11 cellular contexts compared by ENCODE assay signal in genomic region chr14:23984891-23985607, GRCh38. TPM values are rescaled to one million over a fixed set of nuclear protein-coding genes. Genes with fewer than 3 reads are reported as not detected.
DNase-seq lines count a peak whose midpoint lies in the region; ATAC-seq, FAIRE-seq and TF ChIP-seq lines count a peak whose summit lies in the region.
"Had no signal": no experiment of that assay in that cellular context is flagged by ENCODE, and none has a peak within 500 bp of the region (broad histone marks: within the 10 kb centered on the region; RNA-seq: fewer than 3 reads in every experiment).

No MANE protein-coding gene starts in this region.

- no peaks in the 10 kb centered on the region for H3K79me2 ChIP-seq in keratinocyte (ENCODE audit: control insufficient read depth, insufficient read depth, low read length)

- H3K4me2 ChIP-seq in keratinocyte (ENCODE audit: control insufficient read depth, extremely low read depth, insufficient read depth, low read depth, low read length) = no peak overlapping the region

- H2AFZ ChIP-seq in keratinocyte (ENCODE audit: control insufficient read depth, low read length) = no peak overlapping the region

- TF ChIP-seq CTCF in AG09309 (IDR thresholded peaks at IDR 0.05; ENCODE audit: control insufficient read depth, insufficient read depth, low read depth, low read length, missing control alignments) = no peak
- peak; percentile 13 for TF ChIP-seq CTCF in bronchial epithelial cell (IDR thresholded peaks at IDR 0.05; ENCODE audit: insufficient read depth, low read length, severe bottlenecking)
- TF ChIP-seq CTCF in keratinocyte (optimal IDR thresholded peaks at IDR 0.05 in 1 of 3, IDR thresholded peaks at IDR 0.05 in 1 of 3, conservative IDR thresholded peaks at IDR 0.05 in 1 of 3; ENCODE audit: extremely low read depth in 1 of 3, insufficient read depth in 2 of 3, low read length in 3 of 3) = no peak
- TF ChIP-seq CTCF in CD14-positive monocyte (IDR thresholded peaks at IDR 0.05) = no peak

- no peaks in the 10 kb centered on the region for H3K9me3 ChIP-seq in keratinocyte (ENCODE audit: control insufficient read depth, low read depth, low read length)
- H3K9me3 ChIP-seq: thoracic aorta had no signal

- H4K20me1 ChIP-seq in keratinocyte (ENCODE audit: control insufficient read depth, extremely low read depth, insufficient read depth, low read length) = no peaks in the 10 kb centered on the region

- no peak overlapping the region for H3K27ac Mint-ChIP-seq in CD14-positive monocyte

- peaks cover 53% of the 10 kb centered on the region for H3K4me1 Mint-ChIP-seq in CD14-positive monocyte

- peaks cover 0 to 3% (median 2%) of the 10 kb centered on the region in 3 donors for H3K27me3 Mint-ChIP-seq in CD14-positive monocyte (ENCODE audit: low read depth in 3 of 3)

- no peak overlapping the region for H3K4me3 Mint-ChIP-seq in CD14-positive monocyte
- H3K4me3 Mint-ChIP-seq: activated T-cell treated with anti-CD3 and anti-CD28 coated beads, Interleukin-2, amount 50 U/mL, for 4 hours had no signal

- H3K27ac ChIP-seq in keratinocyte (ENCODE audit: control insufficient read depth, insufficient read depth, low read length) = no peak overlapping the region
- H3K27ac ChIP-seq: thoracic aorta had no signal

- H3K27me3 ChIP-seq in bronchial epithelial cell (ENCODE audit: control insufficient read depth, insufficient read depth, low read length) = no peaks in the 10 kb centered on the region
- no peaks in the 10 kb centered on the region for H3K27me3 ChIP-seq in keratinocyte (ENCODE audit: control insufficient read depth, extremely low read depth, insufficient read depth, low read length)

- peaks cover 35% of the 10 kb centered on the region for H3K4me1 ChIP-seq in keratinocyte (ENCODE audit: control insufficient read depth, extremely low read depth, insufficient read depth, low read length)

- no peak for TF ChIP-seq POLR2A in GM18505 (IDR thresholded peaks at IDR 0.05; ENCODE audit: borderline replicate concordance, extremely low read depth, insufficient read depth, insufficient read length)

- DNase-seq in AG09309 (ENCODE audit: low read depth) = peak; percentile 94
- DNase-seq in HT1080 (ENCODE audit: low read depth) = peak; percentile 63
- DNase-seq in bronchial epithelial cell (ENCODE audit: low read depth) = peak; percentile 87
- DNase-seq in keratinocyte (ENCODE audit: low read depth, low spot score) = peak; percentile 44
- no peak for DNase-seq in stimulated activated CD4-positive, alpha-beta T cell treated with anti-CD3 and anti-CD28 coated beads, Interleukin-1b, Interleukin-23, amount 100 ng/mL, for 48 hours
- no peak for DNase-seq in NOMO-1 (lab: John Stamatoyannopoulos, UW; ENCODE audit: unreplicated experiment in 2 of 2)
- no peak for DNase-seq in CD14-positive monocyte (ENCODE audit: low spot score)
- DNase-seq: activated T-cell treated with anti-CD3 and anti-CD28 coated beads, Interleukin-2, amount 50 U/mL, for 4 hours; occipital lobe had no signal

- dilution Hi-C loops in keratinocyte (cut with MboI; ENCODE audit: extremely low pct_ligation_motif_present, low sequenced_read_pairs) = no loop called here

- no peak overlapping the region for H3K9ac ChIP-seq in keratinocyte (ENCODE audit: control insufficient read depth, extremely low read depth, insufficient read depth, low read length)

- no peaks in the 10 kb centered on the region for H3K9me1 ChIP-seq in keratinocyte (ENCODE audit: control insufficient read depth, extremely low read depth, insufficient read depth, low read length)

- no peak for FAIRE-seq in bronchial epithelial cell (lab: Jason Lieb, UNC)
- no peak for FAIRE-seq in keratinocyte (lab: Jason Lieb, UNC)

- ATAC-seq in GM18505 (IDR thresholded peaks at IDR 0.05; ENCODE audit: unreplicated experiment) = no peak
- ATAC-seq: activated T-cell treated with anti-CD3 and anti-CD28 coated beads, Interleukin-2, amount 50 U/mL, for 4 hours had no signal

- H3K4me3 ChIP-seq in AG09309 (ENCODE audit: control insufficient read depth, low read depth, low read length) (no peak overlapping the region), bronchial epithelial cell (ENCODE audit: low read depth, low read length) (no peak overlapping the region), keratinocyte (ENCODE audit: control insufficient read depth in 2 of 3, extremely low read depth in 1 of 3, insufficient read depth in 2 of 3, low read depth in 1 of 3, low read length in 3 of 3) (no peak overlapping the region)
- H3K4me3 ChIP-seq: thoracic aorta had no signal

- intact Hi-C loops in CD14-positive monocyte (cut with micrococcal nuclease) = loop anchor here in 1 of 2 donors (5.0 to 10.0 kb wide), 2 partner anchors 47 to 120 kb away; no protein-coding TSS in a partner anchor

- H3K36me3 ChIP-seq in bronchial epithelial cell (ENCODE audit: control insufficient read depth, insufficient read depth, low read length) (no peaks in the 10 kb centered on the region), keratinocyte (ENCODE audit: control insufficient read depth in 2 of 2, extremely low read depth in 1 of 2, insufficient read depth in 2 of 2, low read length in 2 of 2) (no peaks in the 10 kb centered on the region)
- H3K36me3 ChIP-seq: thoracic aorta had no signal

- peaks cover 5 to 8% of the 10 kb centered on the region in 2 donors for H3K36me3 Mint-ChIP-seq in CD14-positive monocyte

- no peaks in the 10 kb centered on the region for H3K9me3 Mint-ChIP-seq in CD14-positive monocyte
- H3K9me3 Mint-ChIP-seq: activated T-cell treated with anti-CD3 and anti-CD28 coated beads, Interleukin-2, amount 50 U/mL, for 4 hours had no signal

RNA-seq across cellular contexts. Expression of gene DHRS4L2, which starts 3.7 kb away (rescaled TPM):
- 24.6 and 31.5 TPM in 2 replicates for total RNA-seq in HT1080 (2014; rRNA removed; shearing (Covaris generic))
- 19.1 and 21.5 TPM in 2 replicates for polyA plus RNA-seq in HT1080 (2015; cell fraction: cytosol; rRNA removed)
- 16.5 and 17.6 TPM in 2 replicates for polyA plus RNA-seq in HT1080 (2015; cell fraction: nucleus; rRNA removed)
- 5.5 and 30.5 TPM in 2 replicates for total RNA-seq in bronchial epithelial cell
- polyA plus RNA-seq in keratinocyte = 16.3 to 22.8 TPM (median 18.1 TPM) in 3 replicates
- polyA plus RNA-seq in keratinocyte (2011; ENCODE audit: low read depth) = 33.9 TPM
- polyA plus RNA-seq in keratinocyte (2011; cell fraction: cytosol; rRNA removed) = 22.6 and 27.3 TPM in 2 replicates
- 15.5 and 21.7 TPM in 2 replicates for polyA plus RNA-seq in keratinocyte (2011; cell fraction: nucleus; rRNA removed)
- 23.2 and 29.3 TPM in 2 replicates for polyA plus RNA-seq in keratinocyte (2012; ENCODE audit: low replicate concordance)
- polyA minus RNA-seq in keratinocyte = 13.3 to 25.3 TPM (median 15.5 TPM) in 3 replicates
- 33.8 TPM for polyA minus RNA-seq in keratinocyte (2011; cell fraction: cytosol; rRNA and poly(A)+ RNA removed)
- 3.6 and 4.1 TPM in 2 replicates for polyA minus RNA-seq in keratinocyte (2011; cell fraction: nucleus; rRNA and poly(A)+ RNA removed)
- polyA plus RNA-seq in CD14-positive monocyte = 10 to 100 TPM; 42.6 to 46.6 TPM

RNA-seq across cellular contexts. Expression of gene DHRS4, which starts 31.5 kb away (rescaled TPM):
- total RNA-seq in HT1080 (2014; rRNA removed; shearing (Covaris generic)) = 36.9 and 37.4 TPM in 2 replicates
- 43.7 and 45.4 TPM in 2 replicates for polyA plus RNA-seq in HT1080 (2015; cell fraction: cytosol; rRNA removed)
- polyA plus RNA-seq in HT1080 (2015; cell fraction: nucleus; rRNA removed) = 23.8 and 26.5 TPM in 2 replicates
- total RNA-seq in bronchial epithelial cell = 24.7 and 64.1 TPM in 2 replicates
- polyA plus RNA-seq in keratinocyte = 21.2 to 28.3 TPM (median 22.8 TPM) in 3 replicates
- polyA plus RNA-seq in keratinocyte (2011; ENCODE audit: low read depth) = 64.6 TPM
- 21.7 and 34.0 TPM in 2 replicates for polyA plus RNA-seq in keratinocyte (2011; cell fraction: cytosol; rRNA removed)
- 22.6 and 26.9 TPM in 2 replicates for polyA plus RNA-seq in keratinocyte (2011; cell fraction: nucleus; rRNA removed)
- 33.7 and 37.3 TPM in 2 replicates for polyA plus RNA-seq in keratinocyte (2012; ENCODE audit: low replicate concordance)
- 6.1 to 10.1 TPM (median 9.5 TPM) in 3 replicates for polyA minus RNA-seq in keratinocyte
- 17.8 TPM for polyA minus RNA-seq in keratinocyte (2011; cell fraction: cytosol; rRNA and poly(A)+ RNA removed)
- polyA minus RNA-seq in keratinocyte (2011; cell fraction: nucleus; rRNA and poly(A)+ RNA removed) = 4.7 and 5.0 TPM in 2 replicates
- 10 to 100 TPM; 63.2 to 68.1 TPM for polyA plus RNA-seq in CD14-positive monocyte

Comparison
In these comparisons a context has a peak if more than half of its experiments do, and no peak if none do; other contexts are left out.
1. DNase-seq: peak in AG09309 (single experiment), HT1080 (single experiment), bronchial epithelial cell (single experiment) and keratinocyte (single experiment); none in stimulated activated CD4-positive, alpha-beta T cell treated with anti-CD3 and anti-CD28 coated beads, Interleukin-1b, Interleukin-23, amount 100 ng/mL, for 48 hours (single experiment), NOMO-1 (0 of 2) and CD14-positive monocyte (single experiment).